In genomic region chr3:52176951-52177700, GRCh38 we compare ENCODE assay signal across 1 cellular context.
TF ChIP-seq lines count a peak whose summit lies in the region.

No MANE protein-coding gene starts in this region.

TF ChIP-seq in HepG2, 621 proteins besides CTCF, POLR2A, EP300 and RAD21 (continued from another document and continues in another):
- 0 out of 2 replicates have a peak, but pooled peaks have one; percentile 63 for TF ChIP-seq ATF3 (CRISPR knock-in tag; IDR thresholded peaks at IDR 0.05)
- no peak for TF ChIP-seq TAF1 (CRISPR knock-in tag; IDR thresholded peaks at IDR 0.05)
- no peak for TF ChIP-seq ZBTB42 (CRISPR knock-in tag; IDR thresholded peaks at IDR 0.05)
- TF ChIP-seq ELF4 (CRISPR knock-in tag; IDR thresholded peaks at IDR 0.05; ENCODE audit: borderline replicate concordance) = no peak
- TF ChIP-seq ZNF777 (CRISPR knock-in tag; IDR thresholded peaks at IDR 0.05) = 0 out of 2 replicates have a peak, but pooled peaks have one; percentile 30
- no peak for TF ChIP-seq ZNF792 (CRISPR knock-in tag; IDR thresholded peaks at IDR 0.05)
- TF ChIP-seq ZNF773 (CRISPR knock-in tag; IDR thresholded peaks at IDR 0.05; ENCODE audit: borderline replicate concordance) = no peak
- TF ChIP-seq DDIT3 (CRISPR knock-in tag; IDR thresholded peaks at IDR 0.05) = no peak
- TF ChIP-seq GZF1 (CRISPR knock-in tag; IDR thresholded peaks at IDR 0.05) = 0 out of 2 replicates have a peak, but pooled peaks have one; percentile 34
- TF ChIP-seq ZBTB37 (CRISPR knock-in tag; IDR thresholded peaks at IDR 0.05) = no peak
- TF ChIP-seq ZNF30 (CRISPR knock-in tag; IDR thresholded peaks at IDR 0.05) = no peak
- TF ChIP-seq EED (CRISPR knock-in tag; IDR thresholded peaks at IDR 0.05) = no peak
- TF ChIP-seq ZNF17 (CRISPR knock-in tag; IDR thresholded peaks at IDR 0.05) = no peak
- TF ChIP-seq ZBED4 (CRISPR knock-in tag; IDR thresholded peaks at IDR 0.05; ENCODE audit: borderline replicate concordance) = no peak
- TF ChIP-seq TIGD3 (CRISPR knock-in tag; IDR thresholded peaks at IDR 0.05; ENCODE audit: borderline replicate concordance) = no peak
- TF ChIP-seq DNMT3B (CRISPR knock-in tag; conservative IDR thresholded peaks at IDR 0.05) = no peak
- TF ChIP-seq ZNF556 (CRISPR knock-in tag; IDR thresholded peaks at IDR 0.05; ENCODE audit: borderline replicate concordance) = peak; percentile 76; the same call in 1 of the 2 replicates
- no peak for TF ChIP-seq U2AF2 (IDR thresholded peaks at IDR 0.05; ENCODE audit: low read depth, low read length)
- TF ChIP-seq PAXIP1 (CRISPR knock-in tag; conservative IDR thresholded peaks at IDR 0.05) = peak; percentile 94
- TF ChIP-seq ZNF761 (CRISPR knock-in tag; conservative IDR thresholded peaks at IDR 0.05) = no peak
- no peak for TF ChIP-seq SOX13 (IDR thresholded peaks at IDR 0.05)
- TF ChIP-seq SOX13 (CRISPR knock-in tag; conservative IDR thresholded peaks at IDR 0.05 in 1 of 2, IDR thresholded peaks at IDR 0.05 in 1 of 2) = peak in 1 of 2 experiments; percentile 27; a peak in 1 of 4 replicates
- peak; percentile 96 for TF ChIP-seq HIC2 (CRISPR knock-in tag; IDR thresholded peaks at IDR 0.05; ENCODE audit: low read depth)
- TF ChIP-seq ZNF18 (CRISPR knock-in tag; IDR thresholded peaks at IDR 0.05; ENCODE audit: insufficient replicate concordance) = no peak
- TF ChIP-seq SP140L (CRISPR knock-in tag; IDR thresholded peaks at IDR 0.05; ENCODE audit: borderline replicate concordance) = no peak
- TF ChIP-seq ZNF597 (CRISPR knock-in tag; IDR thresholded peaks at IDR 0.05) = no peak
- no peak; the same call in 1 of the 2 replicates for TF ChIP-seq ZNF292 (CRISPR knock-in tag; IDR thresholded peaks at IDR 0.05; ENCODE audit: borderline replicate concordance, low read depth)
- TF ChIP-seq NONO (IDR thresholded peaks at IDR 0.05) = no peak
- TF ChIP-seq NONO (CRISPR knock-in tag; conservative IDR thresholded peaks at IDR 0.05) = peak; percentile 18; the same call in 1 of the 2 replicates
- TF ChIP-seq ZNF318 (CRISPR knock-in tag; IDR thresholded peaks at IDR 0.05) = no peak
- no peak for TF ChIP-seq ZSCAN12 (CRISPR knock-in tag; IDR thresholded peaks at IDR 0.05)
- no peak for TF ChIP-seq SRSF9 (IDR thresholded peaks at IDR 0.05; ENCODE audit: borderline replicate concordance, insufficient read depth, low read depth, low read length, poor library complexity, severe bottlenecking)
